8 cellular contexts compared by ENCODE assay signal in genomic region chr12:121668750-121669524, GRCh38. TPM values are rescaled to one million over a fixed set of nuclear protein-coding genes. Genes with fewer than 3 reads are reported as not detected.
A peak's percentile ranks its signal among the peaks of the same experiment; 100 is the strongest.
DNase-seq lines count a peak whose midpoint lies in the region; ATAC-seq, FAIRE-seq and TF ChIP-seq lines count a peak whose summit lies in the region.

No MANE protein-coding gene starts in this region.

- H3K27ac ChIP-seq in heart left ventricle, result no peak overlapping the region
- no peak overlapping the region for H3K27ac ChIP-seq in ascending aorta
- H3K27ac ChIP-seq in HepG2 (ENCODE audit: extremely low read length, insufficient read depth, low read length), result no peak overlapping the region
- H3K27ac ChIP-seq in tibial artery, result no peak overlapping the region

- no peak for ATAC-seq in heart left ventricle
- no peak for ATAC-seq in Right ventricle myocardium inferior
- peak; percentile 54 for ATAC-seq in SK-N-SH treated with all-trans-retinoic acid at 6 μM for 48 hours
- peak; percentile 77 for ATAC-seq in HepG2
- ATAC-seq in HG02642 (IDR thresholded peaks at IDR 0.05; ENCODE audit: poor library complexity, unreplicated experiment), result no peak

- TF ChIP-seq EP300 in HepG2 (IDR thresholded peaks at IDR 0.05; ENCODE audit: low read depth in 2 of 2, low read length in 2 of 2), result no peak
- TF ChIP-seq EP300 in HepG2 (CRISPR knock-in tag; IDR thresholded peaks at IDR 0.05; ENCODE audit: borderline replicate concordance), result no peak

- intact Hi-C loops in heart left ventricle (cut with DNase I) (loop anchor here in 8 of 10 donors (2.0 to 5.0 kb wide), 4 partner anchors 37 to 117 kb away; no protein-coding TSS in a partner anchor), Right ventricle myocardium inferior (cut with DNase I) (loop anchor here (5.0 kb wide), 1 partner anchor 117 kb away; no protein-coding TSS in a partner anchor), ascending aorta (cut with DNase I) (no loop called here), HepG2 (cut with micrococcal nuclease; ENCODE audit: unreplicated experiment) (loop anchor here (2.0 kb wide), 1 partner anchor 116 kb away; no protein-coding TSS in a partner anchor), tibial artery (cut with DNase I; ENCODE audit: low total_unique reads) (no loop called here)

- peak overlapping the region; percentile 12; the same call in 1 of the 2 replicates for H3K9ac ChIP-seq in HepG2 (ENCODE audit: insufficient read depth, low read depth, low read length)

- BruUV-seq in HepG2 (replicated peaks; lab: Mats Ljungman, UMichigan), result no TSS peak

- TF ChIP-seq POLR2A in heart left ventricle (IDR thresholded peaks at IDR 0.05) (no peak), HepG2 (IDR thresholded peaks at IDR 0.05; ENCODE audit: insufficient read depth in 1 of 2, low read depth in 2 of 2, low read length in 2 of 2) (no peak)

- DNase-seq in heart left ventricle, result peak in 1 of 5 donors; percentile 32
- no peak for DNase-seq in Right ventricle myocardium inferior (ENCODE audit: missing footprints)
- no peak for DNase-seq in ascending aorta (ENCODE audit: low spot score in 2 of 2)
- peak; percentile 28 for DNase-seq in HepG2 (ENCODE audit: low spot score)
- DNase-seq in tibial artery, result no peak
- no peak for DNase-seq in DMS79 (lab: John Stamatoyannopoulos, UW)

- no peaks in the 10 kb centered on the region for H3K27me3 ChIP-seq in heart left ventricle
- H3K27me3 ChIP-seq in ascending aorta, result no peaks in the 10 kb centered on the region
- H3K27me3 ChIP-seq in HepG2 (ENCODE audit: control insufficient read depth in 1 of 2, insufficient read depth in 2 of 2, low read length in 2 of 2), result no peaks in the 10 kb centered on the region; a peak in 1 of 5 replicates
- peaks cover 0 to 21% of the 10 kb centered on the region in 2 donors for H3K27me3 ChIP-seq in tibial artery

- H4K20me1 ChIP-seq in HepG2 (ENCODE audit: insufficient read depth, low read length), result no peaks in the 10 kb centered on the region

- FAIRE-seq in HepG2 (lab: Jason Lieb, UNC), result no peak

- in situ Hi-C loops in HepG2 (cut with HindIII; ENCODE audit: extremely low pct_ligation_motif_present, low pct_unique_long_range_greater_than_20kb), result loop anchor here (5.0 kb wide), 1 partner anchor 117 kb away; no protein-coding TSS in a partner anchor

- 79 to 84% (median 82%) methylated on average over 17 to 18 of the region's 18 CpGs for WGBS in heart left ventricle, 4 donors
- WGBS in HepG2 (ENCODE audit: low lambda C conversion rate), result 32% methylated on average over 4 of the region's 18 CpGs

- TF ChIP-seq CTCF in heart left ventricle (IDR thresholded peaks at IDR 0.05) (peak; percentile 43 to 73 (median 56)), ascending aorta (IDR thresholded peaks at IDR 0.05) (peak; percentile 28 to 51 (median 36)), HepG2 (CRISPR knock-in tag; IDR thresholded peaks at IDR 0.05) (peak; percentile 60), tibial artery (IDR thresholded peaks at IDR 0.05) (peak; percentile 42 to 48)

- POLR2A ChIA-PET in HepG2 (lab: Yijun Ruan, JAX), result interaction anchor here (0.7 to 2.0 kb wide), 8 partner anchors 11 to 192 kb away, joined by 3 to 8 read pairs (median 4); no protein-coding TSS in a partner anchor

- H3K4me1 ChIP-seq in heart left ventricle (peaks cover 0 to 18% (median 8%) of the 10 kb centered on the region in 12 donors), ascending aorta (peaks cover 0 to 6% of the 10 kb centered on the region in 2 donors), HepG2 (ENCODE audit: insufficient read depth, low read length) (peaks cover 45% of the 10 kb centered on the region), tibial artery (peaks cover 0 to 17% (median 12%) of the 10 kb centered on the region in 4 donors)

- TF ChIP-seq RAD21 in HepG2 (CRISPR knock-in tag; IDR thresholded peaks at IDR 0.05), result peak; percentile 57

- peak overlapping the region; percentile 23 for H2AFZ ChIP-seq in HepG2 (ENCODE audit: low read length)

- no peaks in the 10 kb centered on the region for H3K9me3 ChIP-seq in heart left ventricle
- H3K9me3 ChIP-seq in ascending aorta, result no peaks in the 10 kb centered on the region
- no peaks in the 10 kb centered on the region for H3K9me3 ChIP-seq in HepG2 (ENCODE audit: low read length)
- H3K9me3 ChIP-seq in tibial artery, result no peaks in the 10 kb centered on the region

- H3K79me2 ChIP-seq in HepG2 (ENCODE audit: insufficient read depth, low read length), result no peaks in the 10 kb centered on the region

- CTCF ChIA-PET in HepG2 (lab: Yijun Ruan, JAX; ENCODE audit: low intra/inter-chr PET ratio, low total read pairs), result interaction anchor here (1.3 to 2.2 kb wide), 3 partner anchors 116 to 175 kb away, joined by 7 to 14 read pairs (median 9); no protein-coding TSS in a partner anchor

- H3K4me3 ChIP-seq in heart left ventricle, result no peak overlapping the region
- H3K4me3 ChIP-seq in ascending aorta, result no peak overlapping the region
- peak overlapping the region; percentile 14 to 55 (median 27); a peak in 5 of 6 replicates for H3K4me3 ChIP-seq in HepG2 (replicated peaks in 1 of 3; ENCODE audit: insufficient read depth in 1 of 3, low read depth in 2 of 3, low read length in 3 of 3)
- no peak overlapping the region for H3K4me3 ChIP-seq in tibial artery

- H3K4me2 ChIP-seq in HepG2 (ENCODE audit: low read depth, low read length), result peak overlapping the region; percentile 64

- no peaks in the 10 kb centered on the region for H3K36me3 ChIP-seq in heart left ventricle
- no peaks in the 10 kb centered on the region for H3K36me3 ChIP-seq in ascending aorta
- no peaks in the 10 kb centered on the region for H3K36me3 ChIP-seq in HepG2 (replicated peaks in 1 of 2; ENCODE audit: control insufficient read depth in 1 of 2, insufficient read depth in 2 of 2, low read length in 2 of 2)
- H3K36me3 ChIP-seq in tibial artery, result no peaks in the 10 kb centered on the region

RNA-seq across cellular contexts. Expression of gene MORN3, which starts 0.5 kb away (rescaled TPM):
- total RNA-seq in heart left ventricle (under 1 TPM in 5 of 9 donors, not detected in 4; 0.07 to 0.27 (median 0.20) TPM), Right ventricle myocardium inferior (0.11 TPM), ascending aorta (not detected), HepG2 (2016; rRNA removed; fragmentation: Illumina TruSeq; extraction: Trizol) (2.0 TPM in 2 replicates)
- polyA plus RNA-seq in heart left ventricle (under 1 TPM; 0.08 to 0.18 TPM), HepG2 (2011; rRNA removed) (0.98 and 1.1 TPM in 2 replicates)
- 0.53 and 2.6 TPM in 2 replicates for total RNA-seq in HepG2 (2016; cell fraction: cytosol; rRNA removed; fragmentation: Illumina TruSeq; extraction: Trizol; ENCODE audit: low read depth)
- total RNA-seq in HepG2 (2016; cell fraction: insoluble cytoplasmic fraction; rRNA removed; fragmentation: Illumina TruSeq; extraction: Trizol), result 1.5 and 2.6 TPM in 2 replicates
- 2.0 and 2.4 TPM in 2 replicates for total RNA-seq in HepG2 (2016; cell fraction: membrane; rRNA removed; fragmentation: Illumina TruSeq; extraction: Trizol)
- total RNA-seq in HepG2 (2016; cell fraction: nucleus; rRNA removed; fragmentation: Illumina TruSeq; extraction: Trizol), result 0.62 and 0.97 TPM in 2 replicates
- 0.86 and 0.90 TPM in 2 replicates for polyA plus RNA-seq in HepG2 (2011; cell fraction: cytosol; rRNA removed)
- 0.35 and 0.48 TPM in 2 replicates for polyA plus RNA-seq in HepG2 (2011; cell fraction: nucleus; rRNA removed)
- polyA plus RNA-seq in HepG2 (2012), result 0.55 and 0.58 TPM in 2 replicates
- polyA plus RNA-seq in HepG2 (2016; cell fraction: cytosol; fragmentation: Illumina TruSeq; extraction: Trizol; ENCODE audit: low read depth), result 2.2 and 2.6 TPM in 2 replicates
- polyA plus RNA-seq in HepG2 (2016; cell fraction: insoluble cytoplasmic fraction; fragmentation: Illumina TruSeq; extraction: Trizol; ENCODE audit: low read depth), result 1.3 and 1.8 TPM in 2 replicates
- polyA plus RNA-seq in HepG2 (2016; cell fraction: membrane; fragmentation: Illumina TruSeq; extraction: Trizol; ENCODE audit: low read depth), result 1.6 TPM in 2 replicates
- 0.93 and 1.2 TPM in 2 replicates for polyA plus RNA-seq in HepG2 (2016; cell fraction: nucleus; fragmentation: Illumina TruSeq; extraction: Trizol; ENCODE audit: insufficient read depth, low read depth)
- polyA minus RNA-seq in HepG2 (2011; rRNA and poly(A)+ RNA removed; ENCODE audit: low replicate concordance), result 0.44 TPM in 1 of 2 replicates, not detected in the other
- 0.18 TPM in 1 of 2 replicates, not detected in the other for polyA minus RNA-seq in HepG2 (2011; cell fraction: cytosol; rRNA and poly(A)+ RNA removed)
- 0.13 and 0.75 TPM in 2 replicates for polyA minus RNA-seq in HepG2 (2011; cell fraction: nucleus; rRNA and poly(A)+ RNA removed)

RNA-seq across cellular contexts. Expression of gene ORAI1, which starts 42.6 kb away (rescaled TPM):
- 10 to 100 TPM in 4 of 9 donors, 1 to 10 TPM in 5; 6.9 to 15.7 (median 9.5) TPM for total RNA-seq in heart left ventricle
- 10 to 100 TPM in 1 of 2 donors, 1 to 10 TPM in 1; 4.5 to 18.8 TPM for polyA plus RNA-seq in heart left ventricle
- total RNA-seq in Right ventricle myocardium inferior, result 11.5 TPM
- total RNA-seq in ascending aorta, result 24.6 TPM
- 5.9 and 9.2 TPM in 2 replicates for total RNA-seq in HepG2 (2016; rRNA removed; fragmentation: Illumina TruSeq; extraction: Trizol)
- 9.9 and 13.0 TPM in 2 replicates for total RNA-seq in HepG2 (2016; cell fraction: cytosol; rRNA removed; fragmentation: Illumina TruSeq; extraction: Trizol; ENCODE audit: low read depth)
- total RNA-seq in HepG2 (2016; cell fraction: insoluble cytoplasmic fraction; rRNA removed; fragmentation: Illumina TruSeq; extraction: Trizol), result 5.9 and 8.5 TPM in 2 replicates
- total RNA-seq in HepG2 (2016; cell fraction: membrane; rRNA removed; fragmentation: Illumina TruSeq; extraction: Trizol), result 20.1 and 22.8 TPM in 2 replicates
- 5.2 and 6.1 TPM in 2 replicates for total RNA-seq in HepG2 (2016; cell fraction: nucleus; rRNA removed; fragmentation: Illumina TruSeq; extraction: Trizol)
- 17.2 and 22.9 TPM in 2 replicates for polyA plus RNA-seq in HepG2 (2011; rRNA removed)
- polyA plus RNA-seq in HepG2 (2011; cell fraction: cytosol; rRNA removed), result 16.7 and 25.1 TPM in 2 replicates
- polyA plus RNA-seq in HepG2 (2011; cell fraction: nucleus; rRNA removed), result 15.9 and 16.3 TPM in 2 replicates
- polyA plus RNA-seq in HepG2 (2012), result 7.9 and 10.4 TPM in 2 replicates
- polyA plus RNA-seq in HepG2 (2016; cell fraction: cytosol; fragmentation: Illumina TruSeq; extraction: Trizol; ENCODE audit: low read depth), result 25.7 and 30.9 TPM in 2 replicates
- polyA plus RNA-seq in HepG2 (2016; cell fraction: insoluble cytoplasmic fraction; fragmentation: Illumina TruSeq; extraction: Trizol; ENCODE audit: low read depth), result 11.8 and 15.4 TPM in 2 replicates
- polyA plus RNA-seq in HepG2 (2016; cell fraction: membrane; fragmentation: Illumina TruSeq; extraction: Trizol; ENCODE audit: low read depth), result 37.8 and 38.4 TPM in 2 replicates
- polyA plus RNA-seq in HepG2 (2016; cell fraction: nucleus; fragmentation: Illumina TruSeq; extraction: Trizol; ENCODE audit: insufficient read depth, low read depth), result 15.0 and 18.5 TPM in 2 replicates
- 35.3 and 72.8 TPM in 2 replicates for polyA minus RNA-seq in HepG2 (2011; rRNA and poly(A)+ RNA removed; ENCODE audit: low replicate concordance)
- polyA minus RNA-seq in HepG2 (2011; cell fraction: cytosol; rRNA and poly(A)+ RNA removed), result 23.0 and 25.6 TPM in 2 replicates
- 5.9 and 7.3 TPM in 2 replicates for polyA minus RNA-seq in HepG2 (2011; cell fraction: nucleus; rRNA and poly(A)+ RNA removed)

RNA-seq across cellular contexts. Expression of gene TMEM120B, which starts 43.6 kb away (rescaled TPM):
- total RNA-seq in heart left ventricle (10 to 100 TPM in 2 of 9 donors, 1 to 10 TPM in 7; 5.8 to 13.2 (median 7.6) TPM), Right ventricle myocardium inferior (10.3 TPM), ascending aorta (9.7 TPM), HepG2 (2016; rRNA removed; fragmentation: Illumina TruSeq; extraction: Trizol) (3.8 and 7.1 TPM in 2 replicates)
- polyA plus RNA-seq in heart left ventricle (10 to 100 TPM in 1 of 2 donors, 1 to 10 TPM in 1; 6.4 to 12.1 TPM), HepG2 (2011; rRNA removed) (12.9 and 14.3 TPM in 2 replicates)
- 4.1 and 4.4 TPM in 2 replicates for total RNA-seq in HepG2 (2016; cell fraction: cytosol; rRNA removed; fragmentation: Illumina TruSeq; extraction: Trizol; ENCODE audit: low read depth)
- 2.9 and 6.5 TPM in 2 replicates for total RNA-seq in HepG2 (2016; cell fraction: insoluble cytoplasmic fraction; rRNA removed; fragmentation: Illumina TruSeq; extraction: Trizol)
- 5.8 and 6.5 TPM in 2 replicates for total RNA-seq in HepG2 (2016; cell fraction: membrane; rRNA removed; fragmentation: Illumina TruSeq; extraction: Trizol)
- 7.0 and 7.1 TPM in 2 replicates for total RNA-seq in HepG2 (2016; cell fraction: nucleus; rRNA removed; fragmentation: Illumina TruSeq; extraction: Trizol)
- polyA plus RNA-seq in HepG2 (2011; cell fraction: cytosol; rRNA removed), result 6.4 and 7.2 TPM in 2 replicates
- 31.6 and 33.2 TPM in 2 replicates for polyA plus RNA-seq in HepG2 (2011; cell fraction: nucleus; rRNA removed)
- 5.8 and 5.9 TPM in 2 replicates for polyA plus RNA-seq in HepG2 (2012)
- polyA plus RNA-seq in HepG2 (2016; cell fraction: cytosol; fragmentation: Illumina TruSeq; extraction: Trizol; ENCODE audit: low read depth), result 5.1 and 6.6 TPM in 2 replicates
- polyA plus RNA-seq in HepG2 (2016; cell fraction: insoluble cytoplasmic fraction; fragmentation: Illumina TruSeq; extraction: Trizol; ENCODE audit: low read depth), result 4.7 and 5.1 TPM in 2 replicates
- 6.2 and 7.5 TPM in 2 replicates for polyA plus RNA-seq in HepG2 (2016; cell fraction: membrane; fragmentation: Illumina TruSeq; extraction: Trizol; ENCODE audit: low read depth)
- polyA plus RNA-seq in HepG2 (2016; cell fraction: nucleus; fragmentation: Illumina TruSeq; extraction: Trizol; ENCODE audit: insufficient read depth, low read depth), result 20.3 and 25.3 TPM in 2 replicates
- 26.4 and 34.9 TPM in 2 replicates for polyA minus RNA-seq in HepG2 (2011; rRNA and poly(A)+ RNA removed; ENCODE audit: low replicate concordance)
- 8.7 and 9.2 TPM in 2 replicates for polyA minus RNA-seq in HepG2 (2011; cell fraction: cytosol; rRNA and poly(A)+ RNA removed)
- 9.5 and 9.8 TPM in 2 replicates for polyA minus RNA-seq in HepG2 (2011; cell fraction: nucleus; rRNA and poly(A)+ RNA removed)

Comparison
In these comparisons a context has a peak if more than half of its experiments do, and no peak if none do; other contexts are left out.
1. ATAC-seq: peak in SK-N-SH treated with all-trans-retinoic acid at 6 μM for 48 hours (single experiment) and HepG2 (single experiment); none in heart left ventricle (0 of 4), Right ventricle myocardium inferior (single experiment) and HG02642 (single experiment).
2. H3K4me3 ChIP-seq: peak in HepG2 (3 of 3); none in heart left ventricle (0 of 12), ascending aorta (0 of 2) and tibial artery (0 of 2).
3. intact Hi-C loops: an anchor here in heart left ventricle (2.0 to 5.0 kb wide), Right ventricle myocardium inferior (5.0 kb wide) and HepG2 (2.0 kb wide); none called in ascending aorta and tibial artery.
4. Peak in every context shown above with its lines, with median percentiles within 50 percentile points of each other: CTCF ChIP-seq.